ENCODE assay signal across 8 cellular contexts in the genomic region with DNA sequence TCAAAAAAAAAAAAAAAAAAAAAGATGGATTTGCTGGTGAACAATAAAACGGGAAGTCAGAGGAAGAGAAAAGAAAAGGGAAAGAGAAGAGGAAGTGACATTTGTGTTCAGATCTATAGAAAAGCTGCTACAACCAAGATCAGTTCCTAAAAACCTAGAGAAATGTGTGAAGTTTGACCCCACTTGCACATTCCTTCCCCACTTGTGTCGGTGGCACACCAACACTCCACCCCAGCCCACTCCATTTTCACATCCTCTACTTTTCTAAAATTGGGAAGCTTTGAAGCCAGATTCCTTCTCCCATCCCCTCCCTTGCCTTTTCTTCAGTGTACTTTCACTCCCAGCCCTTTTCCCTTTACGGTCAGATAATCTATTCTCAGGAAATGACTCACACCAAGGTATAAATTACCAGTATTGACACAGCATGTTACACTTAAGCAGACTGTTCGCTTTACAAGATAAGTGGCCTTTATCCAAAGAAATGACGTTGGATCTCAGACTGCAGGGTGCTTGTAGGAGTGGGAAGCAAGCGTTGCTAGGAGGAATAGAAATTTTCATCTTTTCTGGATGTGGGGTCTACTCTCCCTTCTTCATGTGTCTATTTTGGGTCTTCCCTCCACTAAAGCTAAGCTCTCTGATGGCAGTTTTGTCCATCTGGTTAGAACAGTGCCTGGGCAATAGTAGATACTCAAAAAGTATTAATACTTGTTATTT.
DNase-seq lines count a peak whose midpoint lies in the region; ATAC-seq, FAIRE-seq and TF ChIP-seq lines count a peak whose summit lies in the region.

No MANE protein-coding gene starts in this region.

- no peak for TF ChIP-seq POLR2A in H54 (IDR thresholded peaks at IDR 0.05; ENCODE audit: low read depth, low read length)

- H3K4me3 Mint-ChIP-seq in dendritic cell treated with granulocyte-macrophage colony-stimulating factor and Interleukin-4, amounts not matched to agents 40 ng/mL and 50 ng/mL, for 4 days: peak overlapping the region; percentile 35
- H3K4me3 Mint-ChIP-seq in nephron: no peak overlapping the region

- peaks cover 31% of the 10 kb centered on the region for H3K27me3 Mint-ChIP-seq in dendritic cell treated with granulocyte-macrophage colony-stimulating factor and Interleukin-4, amounts not matched to agents 40 ng/mL and 50 ng/mL, for 4 days
- peaks cover 5% of the 10 kb centered on the region for H3K27me3 Mint-ChIP-seq in nephron (ENCODE audit: low read depth)

- peaks cover 66% of the 10 kb centered on the region for H3K4me1 Mint-ChIP-seq in dendritic cell treated with granulocyte-macrophage colony-stimulating factor and Interleukin-4, amounts not matched to agents 40 ng/mL and 50 ng/mL, for 4 days (ENCODE audit: low read depth)
- H3K4me1 Mint-ChIP-seq in nephron: peaks cover 49% of the 10 kb centered on the region

- H3K9me3 Mint-ChIP-seq in dendritic cell treated with granulocyte-macrophage colony-stimulating factor and Interleukin-4, amounts not matched to agents 40 ng/mL and 50 ng/mL, for 4 days: no peaks in the 10 kb centered on the region
- H3K9me3 Mint-ChIP-seq in nephron: no peaks in the 10 kb centered on the region

- TF ChIP-seq CTCF in nephron (IDR thresholded peaks at IDR 0.05; ENCODE audit: unreplicated experiment in 3 of 3) (no peak), D721Med (IDR thresholded peaks at IDR 0.05; ENCODE audit: insufficient read depth, missing control alignments) (no peak)

- no peaks in the 10 kb centered on the region for H3K36me3 Mint-ChIP-seq in dendritic cell treated with granulocyte-macrophage colony-stimulating factor and Interleukin-4, amounts not matched to agents 40 ng/mL and 50 ng/mL, for 4 days (ENCODE audit: low read depth)
- no peaks in the 10 kb centered on the region for H3K36me3 Mint-ChIP-seq in nephron (ENCODE audit: low read depth)

- FAIRE-seq in H54 (lab: Jason Lieb, UNC) (peak; percentile 91), D721Med (lab: Jason Lieb, UNC) (no peak)

- peak overlapping the region; percentile 77 for H3K27ac Mint-ChIP-seq in dendritic cell treated with granulocyte-macrophage colony-stimulating factor and Interleukin-4, amounts not matched to agents 40 ng/mL and 50 ng/mL, for 4 days
- peak overlapping the region; percentile 23 to 81 (median 65) for H3K27ac Mint-ChIP-seq in nephron

- DNase-seq in H54 (ENCODE audit: insufficient read length, low spot score) (peak; percentile 40), NCI-H748 (lab: John Stamatoyannopoulos, UW; ENCODE audit: unreplicated experiment) (peak; percentile 98), activated gamma-delta T cell (lab: John Stamatoyannopoulos, UW) (no peak), T1000 (lab: John Stamatoyannopoulos, UW) (no peak), D721Med (ENCODE audit: insufficient read length, low spot score) (no peak)

- intact Hi-C loops in dendritic cell treated with granulocyte-macrophage colony-stimulating factor and Interleukin-4, amounts not matched to agents 40 ng/mL and 50 ng/mL, for 4 days (cut with micrococcal nuclease): loop anchor here (10.0 kb wide), 1 partner anchor 100 kb away; no protein-coding TSS in a partner anchor

- no peak for ATAC-seq in HG02970 (IDR thresholded peaks at IDR 0.05; ENCODE audit: low FRiP score, unreplicated experiment)

Comparison
In these comparisons a context has a peak if more than half of its experiments do, and no peak if none do; other contexts are left out.
1. DNase-seq: peak in H54 (single experiment) and NCI-H748 (single experiment); none in activated gamma-delta T cell (single experiment), T1000 (single experiment) and D721Med (single experiment).